Comparison of ENCODE assay signal across 15 cellular contexts in genomic region chr1:218462591-218462990, GRCh38.
DNase-seq lines count a peak whose midpoint lies in the region; ATAC-seq and TF ChIP-seq lines count a peak whose summit lies in the region.
"Had no signal": no experiment of that assay in that cellular context is flagged by ENCODE, and none has a peak within 500 bp of the region (broad histone marks: within the 10 kb centered on the region; RNA-seq: fewer than 3 reads in every experiment).

No MANE protein-coding gene starts in this region.

- H3K4me3 ChIP-seq in IMR-90 (ENCODE audit: insufficient read depth, low read depth, low read length) (no peak overlapping the region), muscle layer of duodenum (ENCODE audit: low read depth in 1 of 2, low read length in 2 of 2) (no peak overlapping the region), stomach smooth muscle (ENCODE audit: low read length in 2 of 2) (no peak overlapping the region), WERI-Rb-1 (ENCODE audit: low read depth, low read length) (no peak overlapping the region)
- H3K4me3 ChIP-seq: GM12878 had no signal

- WGBS in IMR-90 (ENCODE audit: extremely low coverage in 2 of 2, insufficient read length in 1 of 2), 2 experiments = 100% methylated on average over 1 of the region's 2 CpGs; no CpG with 5 or more reads in 1 of the 2 experiments

- H3K4ac ChIP-seq in IMR-90 (ENCODE audit: low read depth, low read length) = no peak overlapping the region

- no peak overlapping the region for H2BK120ac ChIP-seq in IMR-90 (ENCODE audit: low read depth, low read length)

- no peak overlapping the region for H2BK5ac ChIP-seq in IMR-90 (ENCODE audit: low read depth, low read length, poor library complexity, severe bottlenecking)

- H3K27ac ChIP-seq in IMR-90 (ENCODE audit: insufficient read depth, low read length) (no peak overlapping the region), muscle layer of duodenum (ENCODE audit: low read length) (peak overlapping the region; percentile 70), stomach smooth muscle (ENCODE audit: low read length) (peak overlapping the region; percentile 19), WERI-Rb-1 (no peak overlapping the region)
- H3K27ac ChIP-seq: neutrophil had no signal

- peak overlapping the region; percentile 8; the same call in 1 of the 2 replicates for H4K91ac ChIP-seq in IMR-90 (ENCODE audit: insufficient read depth, low read depth, low read length)

- no peak for TF ChIP-seq CTCF in IMR-90 (conservative IDR thresholded peaks at IDR 0.05; ENCODE audit: low read depth, low read length)
- TF ChIP-seq CTCF in chondrocyte (IDR thresholded peaks at IDR 0.05) = no peak
- TF ChIP-seq CTCF in WERI-Rb-1 (IDR thresholded peaks at IDR 0.05; ENCODE audit: low read depth, low read length) = no peak

- peaks cover 16% of the 10 kb centered on the region; the same call in 1 of the 2 replicates for H3K9me1 ChIP-seq in IMR-90 (ENCODE audit: insufficient read depth, low read length)

- H4K5ac ChIP-seq in IMR-90 (ENCODE audit: low read depth, low read length) = no peak overlapping the region

- TF ChIP-seq RAD21 in IMR-90 (IDR thresholded peaks at IDR 0.05; ENCODE audit: low read length) = no peak

- no peaks in the 10 kb centered on the region for H3K27me3 ChIP-seq in IMR-90 (ENCODE audit: control insufficient read depth, insufficient read depth, low read length)
- no peaks in the 10 kb centered on the region for H3K27me3 ChIP-seq in muscle layer of duodenum (ENCODE audit: low read depth, low read length)
- no peaks in the 10 kb centered on the region for H3K27me3 ChIP-seq in stomach smooth muscle (ENCODE audit: control insufficient read depth in 1 of 2, insufficient read depth in 2 of 2, low read length in 2 of 2)
- no peaks in the 10 kb centered on the region for H3K27me3 ChIP-seq in WERI-Rb-1 (ENCODE audit: insufficient read depth, low read depth, severe bottlenecking)
- H3K27me3 ChIP-seq: neutrophil had no signal

- BruUV-seq in IMR-90 (replicated peaks; lab: Mats Ljungman, UMichigan) = no TSS peak

- in situ Hi-C loops in IMR-90 (cut with MboI; ENCODE audit: low sequenced_read_pairs) = no loop called here

- CTCF ChIA-PET in IMR-90 (lab: Yijun Ruan, JAX) = interaction anchor here (0.5 kb wide), 1 partner anchor 266 kb away, joined by 5 read pairs; no protein-coding TSS in a partner anchor

- dilution Hi-C loops in IMR-90 (cut with HindIII; ENCODE audit: low sequenced_read_pairs, unreplicated experiment) = no loop called here

- H3K56ac ChIP-seq in IMR-90 (ENCODE audit: extremely low read depth, insufficient read depth, low read length) = no peak overlapping the region

- DNase-seq in IMR-90 (no peak), chondrocyte (ENCODE audit: low spot score) (no peak), WERI-Rb-1 (no peak), AG08396 (ENCODE audit: low spot score) (no peak)
- no peak for DNase-seq in stimulated activated CD4-positive, alpha-beta T cell treated with anti-CD3 and anti-CD28 coated beads, Interleukin-15, amount 100 ng/mL, for 24 hours
- DNase-seq: activated CD4-positive, alpha-beta T cell treated with anti-CD3 and anti-CD28 coated beads, Interleukin-2, amount 50 U/mL, for 1 hour; NCI-H1417; stimulated activated CD8-positive, alpha-beta memory T cell treated with anti-CD3 and anti-CD28 coated beads, Interleukin-4, amount 100 ng/mL, for 48 hours; T-helper 2 cell had no signal

- H3K4me1 ChIP-seq in IMR-90 (ENCODE audit: control insufficient read depth, insufficient read depth, low read length) (peaks cover 22% of the 10 kb centered on the region), muscle layer of duodenum (ENCODE audit: control insufficient read depth in 1 of 2, insufficient read depth in 2 of 2, low read length in 2 of 2) (peaks cover 18 to 26% of the 10 kb centered on the region in 2 donors), stomach smooth muscle (ENCODE audit: control insufficient read depth, insufficient read depth, low read length) (peaks cover 26% of the 10 kb centered on the region)

- no peak overlapping the region for H3K14ac ChIP-seq in IMR-90 (replicated peaks; ENCODE audit: low read depth, low read length)

- peak overlapping the region; percentile 99 for H3K27ac Mint-ChIP-seq in chondrocyte (ENCODE audit: unreplicated experiment)
- H3K27ac Mint-ChIP-seq: IgD-negative memory B cell had no signal

- H3K23ac ChIP-seq in IMR-90 (ENCODE audit: low read depth, low read length) = no peak overlapping the region

- H3K4me3 Mint-ChIP-seq in chondrocyte (ENCODE audit: unreplicated experiment) = peak overlapping the region; percentile 55
- H3K4me3 Mint-ChIP-seq: IgD-negative memory B cell had no signal

- no peak overlapping the region for H2BK20ac ChIP-seq in IMR-90 (ENCODE audit: low read depth, low read length)

- H2AFZ ChIP-seq in IMR-90 (replicated peaks; ENCODE audit: low read length, poor library complexity) = peak overlapping the region; percentile 51

- H2BK15ac ChIP-seq in IMR-90 (ENCODE audit: low read depth, low read length) = 0 out of 3 replicates have a peak overlapping the region, but pooled peaks have one; percentile 60

- H2AK5ac ChIP-seq in IMR-90 (ENCODE audit: low read depth, low read length) = peak overlapping the region; percentile 71; the same call in 1 of the 2 replicates

- intact Hi-C loops in IMR-90 (cut with micrococcal nuclease) = loop anchor here (5.0 kb wide), 1 partner anchor 90 kb away; no protein-coding TSS in a partner anchor

- peaks cover 69% of the 10 kb centered on the region for H3K4me1 Mint-ChIP-seq in chondrocyte (ENCODE audit: low read depth)

- H3K4me2 ChIP-seq in IMR-90 (ENCODE audit: low read depth, low read length) = no peak overlapping the region

- no peaks in the 10 kb centered on the region for H4K20me1 ChIP-seq in IMR-90 (ENCODE audit: insufficient read depth, low read length)

- H3K18ac ChIP-seq in IMR-90 (ENCODE audit: low read depth, low read length) = peak overlapping the region; percentile 54

- H3K27me3 Mint-ChIP-seq in chondrocyte (ENCODE audit: low read depth) = no peaks in the 10 kb centered on the region

- no peaks in the 10 kb centered on the region for H3K36me3 Mint-ChIP-seq in chondrocyte (ENCODE audit: low read depth)
- H3K36me3 Mint-ChIP-seq: IgD-negative memory B cell had no signal

- H3K9ac ChIP-seq in IMR-90 (ENCODE audit: low read depth, low read length) = no peak overlapping the region
- no peak overlapping the region for H3K9ac ChIP-seq in stomach smooth muscle (ENCODE audit: low read length in 2 of 2)

- no peaks in the 10 kb centered on the region for H3K9me3 ChIP-seq in IMR-90 (ENCODE audit: control insufficient read depth, insufficient read depth, low read length)
- no peaks in the 10 kb centered on the region for H3K9me3 ChIP-seq in muscle layer of duodenum (ENCODE audit: control insufficient read depth in 1 of 2, low read length in 2 of 2)
- H3K9me3 ChIP-seq in stomach smooth muscle (ENCODE audit: control insufficient read depth in 2 of 2, low read length in 2 of 2) = no peaks in the 10 kb centered on the region
- H3K9me3 ChIP-seq in WERI-Rb-1 (ENCODE audit: severe bottlenecking) = no peaks in the 10 kb centered on the region
- H3K9me3 ChIP-seq: neutrophil had no signal

- no peak overlapping the region for H2AK9ac ChIP-seq in IMR-90 (replicated peaks; ENCODE audit: low read depth, low read length, poor library complexity)

- no peak for TF ChIP-seq POLR2A in IMR-90 (IDR thresholded peaks at IDR 0.05; ENCODE audit: low read depth, low read length)

- H3K9me3 Mint-ChIP-seq in chondrocyte (ENCODE audit: low read depth) = no peaks in the 10 kb centered on the region
- H3K9me3 Mint-ChIP-seq: IgD-negative memory B cell had no signal

- ATAC-seq in IMR-90 (ENCODE audit: low read depth) (no peak), GM21447 (IDR thresholded peaks at IDR 0.05; ENCODE audit: unreplicated experiment) (no peak)
- ATAC-seq: GM12878 had no signal

- no peaks in the 10 kb centered on the region for H3K79me1 ChIP-seq in IMR-90 (ENCODE audit: low read depth in 1 of 2, low read length in 2 of 2)

- H4K8ac ChIP-seq in IMR-90 (ENCODE audit: low read depth in 2 of 2, low read length in 2 of 2) = 0 out of 4 replicates have a peak overlapping the region, but pooled peaks of 1 of the 2 experiments have one; percentile 22

- POLR2A ChIA-PET in IMR-90 (lab: Charles Lee; ENCODE audit: unreplicated experiment) = no interaction called here

- no peaks in the 10 kb centered on the region for H3K36me3 ChIP-seq in IMR-90 (ENCODE audit: control insufficient read depth, insufficient read depth, low read length)
- H3K36me3 ChIP-seq in muscle layer of duodenum (ENCODE audit: control insufficient read depth in 1 of 2, insufficient read depth in 2 of 2, low read length in 2 of 2) = no peaks in the 10 kb centered on the region
- H3K36me3 ChIP-seq in stomach smooth muscle (ENCODE audit: control insufficient read depth in 2 of 2, insufficient read depth in 2 of 2, low read length in 2 of 2) = no peaks in the 10 kb centered on the region
- H3K36me3 ChIP-seq in WERI-Rb-1 = no peaks in the 10 kb centered on the region
- H3K36me3 ChIP-seq: neutrophil had no signal

TF ChIP-seq in IMR-90, 13 proteins besides CTCF, POLR2A, EP300 and RAD21:
- TF ChIP-seq BHLHE40 (IDR thresholded peaks at IDR 0.05; ENCODE audit: low read depth, low read length) (no peak), FOS (IDR thresholded peaks at IDR 0.05; ENCODE audit: low read depth, low read length) (no peak)

Comparison
In these comparisons a context has a peak if more than half of its experiments do, and no peak if none do; other contexts are left out.
1. H3K27ac ChIP-seq: peak in muscle layer of duodenum (single experiment) and stomach smooth muscle (single experiment); none in IMR-90 (single experiment) and WERI-Rb-1 (single experiment).